ENCODE assay signal across 2 cellular contexts in genomic region chr18:11866764-11867163, GRCh38.
TF ChIP-seq lines count a peak whose summit lies in the region.

No MANE protein-coding gene starts in this region.

TF ChIP-seq in SK-N-SH treated with all-trans-retinoic acid at 6 μM for 48 hours, 23 proteins besides CTCF, POLR2A, EP300 and RAD21:
- no peak for TF ChIP-seq ISL1 (CRISPR knock-in tag; IDR thresholded peaks at IDR 0.05)
- no peak for TF ChIP-seq ESRRG (CRISPR knock-in tag; IDR thresholded peaks at IDR 0.05)
- TF ChIP-seq SNAI2 (CRISPR knock-in tag; IDR thresholded peaks at IDR 0.05): no peak
- TF ChIP-seq ARNTL (CRISPR knock-in tag; IDR thresholded peaks at IDR 0.05; ENCODE audit: borderline replicate concordance, low read depth): no peak
- no peak for TF ChIP-seq CSDC2 (CRISPR knock-in tag; IDR thresholded peaks at IDR 0.05)
- TF ChIP-seq OSR1 (CRISPR knock-in tag; IDR thresholded peaks at IDR 0.05): no peak

TF ChIP-seq in SK-N-SH, 30 proteins besides CTCF, POLR2A, EP300 and RAD21:
- TF ChIP-seq TAF1 (IDR thresholded peaks at IDR 0.05; ENCODE audit: borderline replicate concordance, low read depth, low read length): no peak
- TF ChIP-seq IRF3 (IDR thresholded peaks at IDR 0.05; ENCODE audit: low read depth, low read length): no peak
- TF ChIP-seq NFIC (IDR thresholded peaks at IDR 0.05; ENCODE audit: borderline replicate concordance): no peak
- TF ChIP-seq REST (IDR thresholded peaks at IDR 0.05; ENCODE audit: low read depth, low read length): no peak
- no peak for TF ChIP-seq POLR2AphosphoS5 (IDR thresholded peaks at IDR 0.05; ENCODE audit: low read depth, low read length)
- no peak for TF ChIP-seq USF2 (IDR thresholded peaks at IDR 0.05; ENCODE audit: borderline replicate concordance, low read depth, low read length)
- no peak for TF ChIP-seq MAX (IDR thresholded peaks at IDR 0.05; ENCODE audit: low read depth)
- no peak for TF ChIP-seq ELF1 (IDR thresholded peaks at IDR 0.05)
- no peak for TF ChIP-seq MXI1 (IDR thresholded peaks at IDR 0.05; ENCODE audit: low read depth, low read length)
- no peak for TF ChIP-seq EZH2phosphoT487 (IDR thresholded peaks at IDR 0.05; ENCODE audit: borderline replicate concordance, low read depth)
- no peak for TF ChIP-seq RFX5 (IDR thresholded peaks at IDR 0.05; ENCODE audit: low read length)
- TF ChIP-seq ZBTB33 (IDR thresholded peaks at IDR 0.05; ENCODE audit: borderline replicate concordance, low read depth): no peak
- TF ChIP-seq MEF2A (IDR thresholded peaks at IDR 0.05; ENCODE audit: borderline replicate concordance, low read depth): no peak
- no peak for TF ChIP-seq SMC3 (IDR thresholded peaks at IDR 0.05; ENCODE audit: low read depth, low read length)
- TF ChIP-seq FOXM1 (IDR thresholded peaks at IDR 0.05; ENCODE audit: low read depth): no peak
- no peak for TF ChIP-seq FOSL2 (IDR thresholded peaks at IDR 0.05; ENCODE audit: borderline replicate concordance, low read depth)
- TF ChIP-seq GATA2 (CRISPR knock-in tag; IDR thresholded peaks at IDR 0.05): no peak
- TF ChIP-seq RCOR1 (IDR thresholded peaks at IDR 0.05; ENCODE audit: low read length): no peak
